25 cellular contexts compared by ENCODE assay signal in genomic region chr4:114538012-114538617, GRCh38.
"Had no signal": no experiment of that assay in that cellular context is flagged by ENCODE, and none has a peak within 500 bp of the region (broad histone marks: within the 10 kb centered on the region; RNA-seq: fewer than 3 reads in every experiment).

No MANE protein-coding gene starts in this region.

- H3K4me3 Mint-ChIP-seq: endodermal cell; natural killer cell treated with Interleukin-12 subunit alpha and Interleukin-12 subunit beta and Interleukin-15 and Interleukin-18, amount 100 ng/mL, for 72 hours; neural progenitor cell had no signal

- H3K27me3 ChIP-seq: foreskin keratinocyte, hepatocyte, neural progenitor cell, ovary, right atrium auricular region, sigmoid colon, transverse colon had no signal

- H3K9me3 Mint-ChIP-seq: natural killer cell treated with Interleukin-12 subunit alpha and Interleukin-12 subunit beta and Interleukin-15 and Interleukin-18, amount 100 ng/mL, for 72 hours; neural progenitor cell had no signal

- H3K27ac ChIP-seq: foreskin keratinocyte, hepatocyte, neural progenitor cell, ovary, right atrium auricular region, sigmoid colon, skin epidermis, thoracic aorta, transverse colon had no signal

- FAIRE-seq: endothelial cell of umbilical vein had no signal

- H3K4me3 ChIP-seq: hepatocyte, lung, neural progenitor cell, ovary, right atrium auricular region, sigmoid colon, skin epidermis, thoracic aorta, transverse colon had no signal

- H3K27ac Mint-ChIP-seq: endodermal cell; natural killer cell treated with Interleukin-12 subunit alpha and Interleukin-12 subunit beta and Interleukin-15 and Interleukin-18, amount 100 ng/mL, for 72 hours; neural progenitor cell had no signal

- H3K79me2 ChIP-seq: hepatocyte had no signal

- H3K9me3 ChIP-seq: ovary, right atrium auricular region, sigmoid colon, thoracic aorta, transverse colon had no signal

- H3K27me3 Mint-ChIP-seq: natural killer cell treated with Interleukin-12 subunit alpha and Interleukin-12 subunit beta and Interleukin-15 and Interleukin-18, amount 100 ng/mL, for 72 hours had no signal

- H3K36me3 ChIP-seq: neural progenitor cell, ovary, right atrium auricular region, sigmoid colon, thoracic aorta, transverse colon had no signal

- DNase-seq: dermis blood vessel endothelial cell; effector CD4-positive, alpha-beta T cell; endodermal cell; erythroblast; foreskin keratinocyte; kidney; left colon; left ventricle myocardium superior; mesenchymal stem cell; midbrain; nucleus accumbens; ovary; sigmoid colon; stimulated activated CD4-positive, alpha-beta T cell treated with anti-CD3 and anti-CD28 coated beads, Interleukin-2, amount 100 ng/mL, for 24 hours; stimulated activated CD4-positive, alpha-beta T cell treated with anti-CD3 and anti-CD28 coated beads, Interleukin-4, amount 100 ng/mL, for 4 hours; stimulated activated naive CD4-positive, alpha-beta T cell treated with Interleukin-2 at 50 U/mL for 16 hours; transverse colon had no signal

- ATAC-seq: foreskin keratinocyte, left colon, left ventricle myocardium superior had no signal

- H3K4me2 ChIP-seq: hepatocyte, neural progenitor cell had no signal

- H3K4me1 ChIP-seq: right atrium auricular region, sigmoid colon, transverse colon had no signal

- H2AFZ ChIP-seq: hepatocyte, neural progenitor cell had no signal

- H3K9ac ChIP-seq: neural progenitor cell had no signal
